1 cellular context compared by ENCODE assay signal in genomic region chr19:42178791-42179500, GRCh38.
TF ChIP-seq lines count a peak whose summit lies in the region.

No MANE protein-coding gene starts in this region.

TF ChIP-seq in IMR-90, 13 proteins besides CTCF, POLR2A, EP300 and RAD21 (continued from another document):
- TF ChIP-seq ELK1 (IDR thresholded peaks at IDR 0.05; ENCODE audit: borderline replicate concordance, low read depth, low read length) = no peak
- no peak for TF ChIP-seq CHD1 (IDR thresholded peaks at IDR 0.05; ENCODE audit: low read depth, low read length)
- TF ChIP-seq MAFK (IDR thresholded peaks at IDR 0.05; ENCODE audit: low read depth, low read length) = no peak
- TF ChIP-seq FOS (IDR thresholded peaks at IDR 0.05; ENCODE audit: low read depth, low read length) = no peak
- no peak for TF ChIP-seq USF2 (IDR thresholded peaks at IDR 0.05; ENCODE audit: low read depth, low read length)
- TF ChIP-seq NFE2L2 (IDR thresholded peaks at IDR 0.05; ENCODE audit: low read depth, low read length) = no peak
